ENCODE assay signal across 2 cellular contexts in the genomic region with DNA sequence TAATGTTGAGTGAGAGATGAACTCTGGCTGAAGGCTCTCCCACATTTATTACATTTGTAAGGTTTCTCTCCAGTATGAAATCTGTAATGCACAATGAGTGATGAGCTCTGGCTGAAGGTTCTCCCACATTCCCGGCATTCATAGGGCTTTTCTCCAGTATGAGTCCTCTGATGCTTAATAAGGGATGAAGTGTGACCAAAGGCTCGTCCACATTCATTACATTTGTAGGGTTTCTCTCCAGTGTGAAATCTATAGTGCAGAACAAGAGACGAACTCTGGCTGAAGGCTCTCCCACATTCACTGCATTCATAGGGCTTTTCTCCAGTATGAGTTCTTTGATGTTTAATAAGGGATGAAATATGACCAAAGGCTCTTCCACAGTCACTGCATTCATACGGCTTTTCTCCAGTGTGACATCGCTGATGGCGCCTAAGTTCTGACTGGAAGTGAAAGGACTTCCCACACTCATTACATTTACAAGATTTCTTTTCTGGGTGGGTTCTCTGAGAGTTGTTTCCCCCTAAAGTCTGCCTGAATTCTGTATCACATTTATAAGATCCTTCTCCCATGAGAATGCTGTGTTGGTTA.
TF ChIP-seq lines count a peak whose summit lies in the region.

No MANE protein-coding gene starts in this region.

TF ChIP-seq in IMR-90, 13 proteins besides CTCF, POLR2A, EP300 and RAD21:
- TF ChIP-seq MXI1 (IDR thresholded peaks at IDR 0.05; ENCODE audit: borderline replicate concordance, low read depth, low read length) (no peak), RCOR1 (IDR thresholded peaks at IDR 0.05; ENCODE audit: insufficient replicate concordance, low read length) (no peak), CEBPB (IDR thresholded peaks at IDR 0.05; ENCODE audit: low read depth, low read length) (no peak), MAZ (IDR thresholded peaks at IDR 0.05; ENCODE audit: borderline replicate concordance, low read depth, low read length) (no peak), MAFK (IDR thresholded peaks at IDR 0.05; ENCODE audit: low read depth, low read length) (no peak), SMC3 (IDR thresholded peaks at IDR 0.05; ENCODE audit: low read depth, low read length) (no peak), FOS (IDR thresholded peaks at IDR 0.05; ENCODE audit: low read depth, low read length) (no peak), BHLHE40 (IDR thresholded peaks at IDR 0.05; ENCODE audit: low read depth, low read length) (no peak), RFX5 (IDR thresholded peaks at IDR 0.05; ENCODE audit: low read depth, low read length) (no peak)

TF ChIP-seq in liver, 16 proteins besides CTCF, POLR2A, EP300 and RAD21:
- no peak for TF ChIP-seq HNF4A (conservative IDR thresholded peaks at IDR 0.05)
- TF ChIP-seq, protein P1, sequence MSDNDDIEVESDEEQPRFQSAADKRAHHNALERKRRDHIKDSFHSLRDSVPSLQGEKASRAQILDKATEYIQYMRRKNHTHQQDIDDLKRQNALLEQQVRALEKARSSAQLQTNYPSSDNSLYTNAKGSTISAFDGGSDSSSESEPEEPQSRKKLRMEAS (IDR thresholded peaks at IDR 0.05), result no peak
- TF ChIP-seq FOXA1 (IDR thresholded peaks at IDR 0.05), result no peak
- no peak for TF ChIP-seq YY1 (IDR thresholded peaks at IDR 0.05)
- TF ChIP-seq, protein P2, sequence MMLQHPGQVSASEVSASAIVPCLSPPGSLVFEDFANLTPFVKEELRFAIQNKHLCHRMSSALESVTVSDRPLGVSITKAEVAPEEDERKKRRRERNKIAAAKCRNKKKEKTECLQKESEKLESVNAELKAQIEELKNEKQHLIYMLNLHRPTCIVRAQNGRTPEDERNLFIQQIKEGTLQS (IDR thresholded peaks at IDR 0.05), result no peak
- no peak for TF ChIP-seq NR2F2 (IDR thresholded peaks at IDR 0.05)
- TF ChIP-seq RXRA (IDR thresholded peaks at IDR 0.05), result no peak
- no peak for TF ChIP-seq SP1 (IDR thresholded peaks at IDR 0.05)
- TF ChIP-seq TAF1 (conservative IDR thresholded peaks at IDR 0.05), result no peak
- no peak for TF ChIP-seq JUND (IDR thresholded peaks at IDR 0.05)
TF ChIP-seq in liver: peak in this region for 0.
